Comparison of ENCODE assay signal across 20 cellular contexts in the genomic region with DNA sequence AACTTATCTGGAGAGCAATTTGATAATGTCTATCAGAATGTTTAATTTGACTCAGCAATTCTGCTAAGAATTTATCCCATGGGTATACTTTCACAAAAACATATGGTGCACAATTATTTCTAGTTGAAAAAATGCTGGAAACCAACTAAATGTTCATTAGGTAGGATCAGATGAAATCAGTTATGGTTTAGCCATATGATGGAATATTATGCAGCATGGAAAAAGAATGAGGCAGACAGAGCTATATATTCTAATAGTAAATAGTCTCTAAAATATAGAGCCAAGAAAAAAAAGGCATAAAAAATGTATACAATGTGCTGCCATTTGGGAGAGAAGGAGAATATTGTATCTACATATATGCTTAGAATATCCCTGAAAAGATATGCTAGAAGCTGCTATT. TPM values are rescaled to one million over a fixed set of nuclear protein-coding genes. Genes with fewer than 3 reads are reported as not detected.
DNase-seq lines count a peak whose midpoint lies in the region; ATAC-seq and TF ChIP-seq lines count a peak whose summit lies in the region.
"Had no signal": no experiment of that assay in that cellular context is flagged by ENCODE, and none has a peak within 500 bp of the region (broad histone marks: within the 10 kb centered on the region; RNA-seq: fewer than 3 reads in every experiment).

No MANE protein-coding gene starts in this region.

- CTCF ChIA-PET in activated CD4-positive, alpha-beta T cell treated with anti-CD3 and anti-CD28 coated beads, Interleukin-2, amount 10 ng/mL, durations not matched to agents 7 days and 5 days (lab: Charles Lee): no interaction called here
- CTCF ChIA-PET in HEK293 (lab: Yijun Ruan, JAX): interaction anchor here (2.3 kb wide), 1 partner anchor 8 kb away, joined by 6 read pairs; the partner anchor contains the start of gene PLPP6

- H3K36me3 Mint-ChIP-seq in activated CD4-positive, alpha-beta T cell treated with anti-CD3 and anti-CD28 coated beads, Interleukin-2, amount 10 ng/mL, durations not matched to agents 7 days and 5 days (ENCODE audit: low read depth): no peaks in the 10 kb centered on the region
- H3K36me3 Mint-ChIP-seq in stimulated activated effector memory CD8-positive, alpha-beta T cell treated with anti-CD3 and anti-CD28 coated beads, Interleukin-12 subunit alpha, Interleukin-12 subunit beta, amount 100 ng/mL, for 72 hours: no peaks in the 10 kb centered on the region
- H3K36me3 Mint-ChIP-seq: CD14-positive monocyte; CD8-positive, alpha-beta T cell had no signal

- H3K27me3 Mint-ChIP-seq in activated CD4-positive, alpha-beta T cell treated with anti-CD3 and anti-CD28 coated beads, Interleukin-2, amount 10 ng/mL, durations not matched to agents 7 days and 5 days: peaks cover 3% of the 10 kb centered on the region
- H3K27me3 Mint-ChIP-seq: CD4-positive, alpha-beta T cell had no signal

- H3K4me3 ChIP-seq in HEK293 (ENCODE audit: low read depth, low read length) (no peak overlapping the region), SK-N-MC (no peak overlapping the region)
- H3K4me3 ChIP-seq: BLaER1 had no signal

- POLR2A ChIA-PET in activated CD4-positive, alpha-beta T cell treated with anti-CD3 and anti-CD28 coated beads, Interleukin-2, amount 10 ng/mL, durations not matched to agents 7 days and 5 days (lab: Charles Lee): no interaction called here
- POLR2A ChIA-PET in HEK293 (lab: Yijun Ruan, JAX): no interaction called here

- TF ChIP-seq CTCF in HEK293 (tag by site-specific recombination; IDR thresholded peaks at IDR 0.05): no peak

- no peak for ATAC-seq in stimulated activated effector memory CD8-positive, alpha-beta T cell treated with anti-CD3 and anti-CD28 coated beads, Interleukin-12 subunit alpha, Interleukin-12 subunit beta, amount 100 ng/mL, for 72 hours
- ATAC-seq in HG03175 (IDR thresholded peaks at IDR 0.05; ENCODE audit: unreplicated experiment): no peak
- ATAC-seq: CD8-positive, alpha-beta T cell had no signal

- H3K4me1 Mint-ChIP-seq in activated CD4-positive, alpha-beta T cell treated with anti-CD3 and anti-CD28 coated beads, Interleukin-2, amount 10 ng/mL, durations not matched to agents 7 days and 5 days: peaks cover 54% of the 10 kb centered on the region
- peaks cover 45% of the 10 kb centered on the region for H3K4me1 Mint-ChIP-seq in stimulated activated effector memory CD8-positive, alpha-beta T cell treated with anti-CD3 and anti-CD28 coated beads, Interleukin-12 subunit alpha, Interleukin-12 subunit beta, amount 100 ng/mL, for 72 hours

- H3K27ac Mint-ChIP-seq in activated CD4-positive, alpha-beta T cell treated with anti-CD3 and anti-CD28 coated beads, Interleukin-2, amount 10 ng/mL, durations not matched to agents 7 days and 5 days: peak overlapping the region; percentile 31
- peak overlapping the region; percentile 23 for H3K27ac Mint-ChIP-seq in stimulated activated effector memory CD8-positive, alpha-beta T cell treated with anti-CD3 and anti-CD28 coated beads, Interleukin-12 subunit alpha, Interleukin-12 subunit beta, amount 100 ng/mL, for 72 hours
- H3K27ac Mint-ChIP-seq: CD14-positive monocyte; CD8-positive, alpha-beta T cell had no signal

- DNase-seq in activated CD4-positive, alpha-beta T cell treated with anti-CD3 and anti-CD28 coated beads, Interleukin-2, amount 10 ng/mL, durations not matched to agents 7 days and 5 days: no peak
- DNase-seq in activated CD4-positive, alpha-beta T cell treated with anti-CD3 and anti-CD28 coated beads, Interleukin-2, amount 50 U/mL, for 4 hours: no peak
- DNase-seq in SK-N-MC (ENCODE audit: low read depth, low spot score) (no peak), SIG-M5 treated with dmso at 0.1 percent for 504 hours (lab: John Stamatoyannopoulos, UW; ENCODE audit: unreplicated experiment) (no peak), activated gamma-delta T cell (lab: John Stamatoyannopoulos, UW) (no peak)
- DNase-seq in stimulated activated effector memory CD8-positive, alpha-beta T cell treated with anti-CD3 and anti-CD28 coated beads, Interleukin-12 subunit alpha, Interleukin-12 subunit beta, amount 100 ng/mL, for 72 hours (ENCODE audit: low spot score in 2 of 2): no peak
- DNase-seq: ACHN; BE2C; C1 segment of cervical spinal cord; Caco-2; Calu3; CD4-positive, alpha-beta T cell; CD8-positive, alpha-beta T cell; DMS79 treated with DMSO at 0.1 percent for 48 hours had no signal

- H3K9me3 ChIP-seq in HEK293 (ENCODE audit: control insufficient read depth, insufficient read depth, low read depth, low read length) (no peaks in the 10 kb centered on the region), SK-N-MC (ENCODE audit: low read depth, low read length) (no peaks in the 10 kb centered on the region)
- H3K9me3 ChIP-seq: BE2C, BLaER1, Caco-2 had no signal

- H3K4me1 ChIP-seq in HEK293 (ENCODE audit: control insufficient read depth, insufficient read depth, low read length): peaks cover 5% of the 10 kb centered on the region
- H3K4me1 ChIP-seq: BE2C had no signal

- no peak overlapping the region for H3K4me3 Mint-ChIP-seq in activated CD4-positive, alpha-beta T cell treated with anti-CD3 and anti-CD28 coated beads, Interleukin-2, amount 10 ng/mL, durations not matched to agents 7 days and 5 days
- no peak overlapping the region for H3K4me3 Mint-ChIP-seq in stimulated activated effector memory CD8-positive, alpha-beta T cell treated with anti-CD3 and anti-CD28 coated beads, Interleukin-12 subunit alpha, Interleukin-12 subunit beta, amount 100 ng/mL, for 72 hours
- H3K4me3 Mint-ChIP-seq: CD14-positive monocyte; CD4-positive, alpha-beta T cell; CD8-positive, alpha-beta T cell had no signal

- H3K9me3 Mint-ChIP-seq in activated CD4-positive, alpha-beta T cell treated with anti-CD3 and anti-CD28 coated beads, Interleukin-2, amount 10 ng/mL, durations not matched to agents 7 days and 5 days: no peaks in the 10 kb centered on the region
- no peaks in the 10 kb centered on the region for H3K9me3 Mint-ChIP-seq in stimulated activated effector memory CD8-positive, alpha-beta T cell treated with anti-CD3 and anti-CD28 coated beads, Interleukin-12 subunit alpha, Interleukin-12 subunit beta, amount 100 ng/mL, for 72 hours
- H3K9me3 Mint-ChIP-seq: CD14-positive monocyte; CD4-positive, alpha-beta T cell; CD8-positive, alpha-beta T cell had no signal

- H3K36me3 ChIP-seq in HEK293 (ENCODE audit: control insufficient read depth in 2 of 2, insufficient read depth in 1 of 2, low read length in 2 of 2) (no peaks in the 10 kb centered on the region), SK-N-MC (ENCODE audit: insufficient read depth, low read length) (no peaks in the 10 kb centered on the region)
- H3K36me3 ChIP-seq: BE2C, BLaER1 had no signal

- no peak overlapping the region for H3K27ac ChIP-seq in HEK293 (ENCODE audit: extremely low read depth, low read depth, low read length)
- H3K27ac ChIP-seq in SK-N-MC: 0 out of 2 replicates have a peak overlapping the region, but pooled peaks have one; percentile 22
- H3K27ac ChIP-seq: 22Rv1, BLaER1 had no signal

- H3K9ac ChIP-seq in SK-N-MC (ENCODE audit: insufficient read length): no peak overlapping the region
- H3K9ac ChIP-seq: BLaER1 had no signal

TF ChIP-seq in HEK293, 187 proteins besides CTCF, POLR2A, EP300 and RAD21:
- TF ChIP-seq ZNF146 (tag by site-specific recombination; IDR thresholded peaks at IDR 0.05): peak; percentile 89
- TF ChIP-seq, protein P1, sequence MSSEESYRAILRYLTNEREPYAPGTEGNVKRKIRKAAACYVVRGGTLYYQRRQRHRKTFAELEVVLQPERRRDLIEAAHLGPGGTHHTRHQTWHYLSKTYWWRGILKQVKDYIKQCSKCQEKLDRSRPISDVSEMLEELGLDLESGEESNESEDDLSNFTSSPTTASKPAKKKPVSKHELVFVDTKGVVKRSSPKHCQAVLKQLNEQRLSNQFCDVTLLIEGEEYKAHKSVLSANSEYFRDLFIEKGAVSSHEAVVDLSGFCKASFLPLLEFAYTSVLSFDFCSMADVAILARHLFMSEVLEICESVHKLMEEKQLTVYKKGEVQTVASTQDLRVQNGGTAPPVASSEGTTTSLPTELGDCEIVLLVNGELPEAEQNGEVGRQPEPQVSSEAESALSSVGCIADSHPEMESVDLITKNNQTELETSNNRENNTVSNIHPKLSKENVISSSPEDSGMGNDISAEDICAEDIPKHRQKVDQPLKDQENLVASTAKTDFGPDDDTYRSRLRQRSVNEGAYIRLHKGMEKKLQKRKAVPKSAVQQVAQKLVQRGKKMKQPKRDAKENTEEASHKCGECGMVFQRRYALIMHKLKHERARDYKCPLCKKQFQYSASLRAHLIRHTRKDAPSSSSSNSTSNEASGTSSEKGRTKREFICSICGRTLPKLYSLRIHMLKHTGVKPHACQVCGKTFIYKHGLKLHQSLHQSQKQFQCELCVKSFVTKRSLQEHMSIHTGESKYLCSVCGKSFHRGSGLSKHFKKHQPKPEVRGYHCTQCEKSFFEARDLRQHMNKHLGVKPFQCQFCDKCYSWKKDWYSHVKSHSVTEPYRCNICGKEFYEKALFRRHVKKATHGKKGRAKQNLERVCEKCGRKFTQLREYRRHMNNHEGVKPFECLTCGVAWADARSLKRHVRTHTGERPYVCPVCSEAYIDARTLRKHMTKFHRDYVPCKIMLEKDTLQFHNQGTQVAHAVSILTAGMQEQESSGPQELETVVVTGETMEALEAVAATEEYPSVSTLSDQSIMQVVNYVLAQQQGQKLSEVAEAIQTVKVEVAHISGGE (tag by site-specific recombination; conservative IDR thresholded peaks at IDR 0.05; ENCODE audit: low read depth): no peak
TF ChIP-seq in HEK293: peak in this region for 1.

RNA-seq across cellular contexts. Expression of gene SPATA6L, which starts 3.6 kb away (rescaled TPM):
- under 1 TPM; 0.40 to 0.42 TPM for total RNA-seq in activated CD4-positive, alpha-beta T cell treated with anti-CD3 and anti-CD28 coated beads, Interleukin-2, amount 10 ng/mL, durations not matched to agents 7 days and 5 days
- total RNA-seq: A172 had no signal

RNA-seq across cellular contexts. Expression of gene PLPP6, which starts 7.8 kb away (rescaled TPM):
- total RNA-seq in activated CD4-positive, alpha-beta T cell treated with anti-CD3 and anti-CD28 coated beads, Interleukin-2, amount 10 ng/mL, durations not matched to agents 7 days and 5 days: 10 to 100 TPM in 1 of 2 experiments, 1 to 10 TPM in 1; 9.9 to 10.3 TPM

RNA-seq across cellular contexts. Expression of gene CDC37L1, which starts 9.5 kb away (rescaled TPM):
- total RNA-seq in activated CD4-positive, alpha-beta T cell treated with anti-CD3 and anti-CD28 coated beads, Interleukin-2, amount 10 ng/mL, durations not matched to agents 7 days and 5 days: 10 to 100 TPM in 1 of 2 experiments, 1 to 10 TPM in 1; 9.2 to 10.7 TPM
